In the genomic region with DNA sequence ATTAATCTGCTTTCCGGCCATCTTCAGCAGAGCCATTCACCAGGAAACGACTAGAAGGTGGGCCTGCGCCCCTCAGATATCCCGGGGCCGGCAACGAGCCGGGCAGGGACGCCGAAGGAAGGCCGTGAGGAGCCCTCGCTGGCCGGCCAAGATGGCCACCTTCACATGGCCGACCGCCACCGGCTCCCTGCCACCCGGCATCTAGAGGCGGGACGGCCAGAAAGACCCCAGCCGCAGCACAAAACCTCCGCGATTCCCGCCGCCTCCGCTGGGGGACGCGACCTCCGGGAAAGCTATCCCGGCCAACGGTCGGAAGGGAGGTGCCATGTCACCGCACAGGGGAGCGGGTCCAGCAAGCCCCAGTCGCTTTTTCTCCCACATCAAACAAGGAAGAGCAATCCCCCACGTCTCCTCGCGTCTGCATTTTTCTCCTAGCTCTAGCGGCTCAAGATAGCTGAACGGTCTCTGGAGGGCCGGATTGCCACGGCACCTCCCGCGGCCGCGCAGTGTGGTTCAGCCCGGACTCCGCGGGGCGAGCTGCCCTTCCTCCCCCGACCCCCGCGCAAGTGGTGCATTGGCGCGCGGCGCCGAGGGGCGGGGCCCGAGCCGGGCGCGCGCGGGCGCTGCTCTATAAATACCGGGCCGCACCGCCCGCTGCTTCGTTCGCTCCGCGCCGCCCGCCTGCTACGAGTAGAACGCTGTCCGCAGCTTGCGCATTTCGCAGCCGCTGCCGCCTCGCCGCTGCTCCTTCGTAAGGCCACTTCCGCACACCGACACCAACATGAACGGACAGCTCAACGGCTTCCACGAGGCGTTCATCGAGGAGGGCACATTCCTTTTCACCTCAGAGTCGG, we compare ENCODE assay signal across 1 cellular context.
TF ChIP-seq lines count a peak whose summit lies in the region.

A gene (plus strand): TSS at position 662 of the 854 bp plus-strand sequence. CDS start 120 bp downstream, at position 782.

TF ChIP-seq in HepG2, 621 proteins besides CTCF, POLR2A, EP300 and RAD21 (continued from another document and continues in another):
- TF ChIP-seq, protein P1, sequence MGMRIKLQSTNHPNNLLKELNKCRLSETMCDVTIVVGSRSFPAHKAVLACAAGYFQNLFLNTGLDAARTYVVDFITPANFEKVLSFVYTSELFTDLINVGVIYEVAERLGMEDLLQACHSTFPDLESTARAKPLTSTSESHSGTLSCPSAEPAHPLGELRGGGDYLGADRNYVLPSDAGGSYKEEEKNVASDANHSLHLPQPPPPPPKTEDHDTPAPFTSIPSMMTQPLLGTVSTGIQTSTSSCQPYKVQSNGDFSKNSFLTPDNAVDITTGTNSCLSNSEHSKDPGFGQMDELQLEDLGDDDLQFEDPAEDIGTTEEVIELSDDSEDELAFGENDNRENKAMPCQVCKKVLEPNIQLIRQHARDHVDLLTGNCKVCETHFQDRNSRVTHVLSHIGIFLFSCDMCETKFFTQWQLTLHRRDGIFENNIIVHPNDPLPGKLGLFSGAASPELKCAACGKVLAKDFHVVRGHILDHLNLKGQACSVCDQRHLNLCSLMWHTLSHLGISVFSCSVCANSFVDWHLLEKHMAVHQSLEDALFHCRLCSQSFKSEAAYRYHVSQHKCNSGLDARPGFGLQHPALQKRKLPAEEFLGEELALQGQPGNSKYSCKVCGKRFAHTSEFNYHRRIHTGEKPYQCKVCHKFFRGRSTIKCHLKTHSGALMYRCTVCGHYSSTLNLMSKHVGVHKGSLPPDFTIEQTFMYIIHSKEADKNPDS (CRISPR knock-in tag; IDR thresholded peaks at IDR 0.05): no peak; the same call in none of the 2 replicates
- TF ChIP-seq EZH2 (conservative IDR thresholded peaks at IDR 0.05; ENCODE audit: low read depth, low read length) (no peak), ZNF205 (CRISPR knock-in tag; IDR thresholded peaks at IDR 0.05) (peak; percentile 70), SP1 (IDR thresholded peaks at IDR 0.05) (no peak), SP1 (CRISPR knock-in tag; IDR thresholded peaks at IDR 0.05) (peak; percentile 93), ARNTL (CRISPR knock-in tag; IDR thresholded peaks at IDR 0.05) (0 out of 2 replicates have a peak, but pooled peaks have one; percentile 21), ETV5 (CRISPR knock-in tag; IDR thresholded peaks at IDR 0.05; ENCODE audit: borderline replicate concordance) (peak; percentile 78), SRF (IDR thresholded peaks at IDR 0.05; ENCODE audit: low read depth, low read length) (peak; percentile 61), ARID2 (CRISPR knock-in tag; IDR thresholded peaks at IDR 0.05; ENCODE audit: borderline replicate concordance) (peak; percentile 97), ZNF768 (CRISPR knock-in tag; IDR thresholded peaks at IDR 0.05) (peak; percentile 82), NR3C1 (CRISPR knock-in tag; IDR thresholded peaks at IDR 0.05) (no peak), ZFP62 (CRISPR knock-in tag; IDR thresholded peaks at IDR 0.05) (peak; percentile 82; the same call in 1 of the 2 replicates), SOX6 (IDR thresholded peaks at IDR 0.05) (no peak), SOX6 (CRISPR knock-in tag; IDR thresholded peaks at IDR 0.05) (peak; percentile 86), ZNF605 (CRISPR knock-in tag; IDR thresholded peaks at IDR 0.05) (peak; percentile 86), HNRNPL (IDR thresholded peaks at IDR 0.05; ENCODE audit: low read depth, low read length) (peak; percentile 23), POLR2G (IDR thresholded peaks at IDR 0.05; ENCODE audit: low read depth, low read length) (peak; percentile 100), ZBTB38 (CRISPR knock-in tag; IDR thresholded peaks at IDR 0.05) (peak; percentile 77; the same call in 1 of the 2 replicates), RBM39 (IDR thresholded peaks at IDR 0.05; ENCODE audit: low read depth, low read length, poor library complexity, severe bottlenecking) (peak; percentile 100), ZZZ3 (CRISPR knock-in tag; IDR thresholded peaks at IDR 0.05; ENCODE audit: borderline replicate concordance) (peak; percentile 61), ZNF891 (CRISPR knock-in tag; IDR thresholded peaks at IDR 0.05) (peak; percentile 95), ZNF749 (CRISPR knock-in tag; IDR thresholded peaks at IDR 0.05; ENCODE audit: borderline replicate concordance) (peak; percentile 26; the same call in 1 of the 2 replicates), TEAD3 (CRISPR knock-in tag; optimal IDR thresholded peaks at IDR 0.05; ENCODE audit: borderline replicate concordance) (peak; percentile 88), KDM2A (CRISPR knock-in tag; IDR thresholded peaks at IDR 0.05; ENCODE audit: borderline replicate concordance, low read depth) (peak; percentile 97), HNRNPK (IDR thresholded peaks at IDR 0.05; ENCODE audit: low read depth, low read length, poor library complexity, severe bottlenecking) (no peak), ZNF484 (CRISPR knock-in tag; IDR thresholded peaks at IDR 0.05; ENCODE audit: borderline replicate concordance, low read depth) (peak; percentile 48; the same call in 1 of the 2 replicates), ZSCAN20 (CRISPR knock-in tag; IDR thresholded peaks at IDR 0.05; ENCODE audit: borderline replicate concordance) (no peak; the same call in 1 of the 2 replicates), ZNF788 (CRISPR knock-in tag; IDR thresholded peaks at IDR 0.05; ENCODE audit: borderline replicate concordance) (peak; percentile 66)
- TF ChIP-seq, protein P2, sequence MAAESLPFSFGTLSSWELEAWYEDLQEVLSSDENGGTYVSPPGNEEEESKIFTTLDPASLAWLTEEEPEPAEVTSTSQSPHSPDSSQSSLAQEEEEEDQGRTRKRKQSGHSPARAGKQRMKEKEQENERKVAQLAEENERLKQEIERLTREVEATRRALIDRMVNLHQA (CRISPR knock-in tag; IDR thresholded peaks at IDR 0.05): no peak
- TF ChIP-seq, protein P3, sequence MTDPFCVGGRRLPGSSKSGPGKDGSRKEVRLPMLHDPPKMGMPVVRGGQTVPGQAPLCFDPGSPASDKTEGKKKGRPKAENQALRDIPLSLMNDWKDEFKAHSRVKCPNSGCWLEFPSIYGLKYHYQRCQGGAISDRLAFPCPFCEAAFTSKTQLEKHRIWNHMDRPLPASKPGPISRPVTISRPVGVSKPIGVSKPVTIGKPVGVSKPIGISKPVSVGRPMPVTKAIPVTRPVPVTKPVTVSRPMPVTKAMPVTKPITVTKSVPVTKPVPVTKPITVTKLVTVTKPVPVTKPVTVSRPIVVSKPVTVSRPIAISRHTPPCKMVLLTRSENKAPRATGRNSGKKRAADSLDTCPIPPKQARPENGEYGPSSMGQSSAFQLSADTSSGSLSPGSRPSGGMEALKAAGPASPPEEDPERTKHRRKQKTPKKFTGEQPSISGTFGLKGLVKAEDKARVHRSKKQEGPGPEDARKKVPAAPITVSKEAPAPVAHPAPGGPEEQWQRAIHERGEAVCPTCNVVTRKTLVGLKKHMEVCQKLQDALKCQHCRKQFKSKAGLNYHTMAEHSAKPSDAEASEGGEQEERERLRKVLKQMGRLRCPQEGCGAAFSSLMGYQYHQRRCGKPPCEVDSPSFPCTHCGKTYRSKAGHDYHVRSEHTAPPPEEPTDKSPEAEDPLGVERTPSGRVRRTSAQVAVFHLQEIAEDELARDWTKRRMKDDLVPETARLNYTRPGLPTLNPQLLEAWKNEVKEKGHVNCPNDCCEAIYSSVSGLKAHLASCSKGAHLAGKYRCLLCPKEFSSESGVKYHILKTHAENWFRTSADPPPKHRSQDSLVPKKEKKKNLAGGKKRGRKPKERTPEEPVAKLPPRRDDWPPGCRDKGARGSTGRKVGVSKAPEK (CRISPR knock-in tag; IDR thresholded peaks at IDR 0.05; ENCODE audit: borderline replicate concordance): no peak
- TF ChIP-seq, protein P4, sequence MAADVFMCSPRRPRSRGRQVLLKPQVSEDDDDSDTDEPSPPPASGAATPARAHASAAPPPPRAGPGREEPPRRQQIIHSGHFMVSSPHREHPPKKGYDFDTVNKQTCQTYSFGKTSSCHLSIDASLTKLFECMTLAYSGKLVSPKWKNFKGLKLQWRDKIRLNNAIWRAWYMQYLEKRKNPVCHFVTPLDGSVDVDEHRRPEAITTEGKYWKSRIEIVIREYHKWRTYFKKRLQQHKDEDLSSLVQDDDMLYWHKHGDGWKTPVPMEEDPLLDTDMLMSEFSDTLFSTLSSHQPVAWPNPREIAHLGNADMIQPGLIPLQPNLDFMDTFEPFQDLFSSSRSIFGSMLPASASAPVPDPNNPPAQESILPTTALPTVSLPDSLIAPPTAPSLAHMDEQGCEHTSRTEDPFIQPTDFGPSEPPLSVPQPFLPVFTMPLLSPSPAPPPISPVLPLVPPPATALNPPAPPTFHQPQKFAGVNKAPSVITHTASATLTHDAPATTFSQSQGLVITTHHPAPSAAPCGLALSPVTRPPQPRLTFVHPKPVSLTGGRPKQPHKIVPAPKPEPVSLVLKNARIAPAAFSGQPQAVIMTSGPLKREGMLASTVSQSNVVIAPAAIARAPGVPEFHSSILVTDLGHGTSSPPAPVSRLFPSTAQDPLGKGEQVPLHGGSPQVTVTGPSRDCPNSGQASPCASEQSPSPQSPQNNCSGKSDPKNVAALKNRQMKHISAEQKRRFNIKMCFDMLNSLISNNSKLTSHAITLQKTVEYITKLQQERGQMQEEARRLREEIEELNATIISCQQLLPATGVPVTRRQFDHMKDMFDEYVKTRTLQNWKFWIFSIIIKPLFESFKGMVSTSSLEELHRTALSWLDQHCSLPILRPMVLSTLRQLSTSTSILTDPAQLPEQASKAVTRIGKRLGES (CRISPR knock-in tag; IDR thresholded peaks at IDR 0.05; ENCODE audit: borderline replicate concordance): peak; percentile 80; the same call in 1 of the 2 replicates
- TF ChIP-seq, protein P5, sequence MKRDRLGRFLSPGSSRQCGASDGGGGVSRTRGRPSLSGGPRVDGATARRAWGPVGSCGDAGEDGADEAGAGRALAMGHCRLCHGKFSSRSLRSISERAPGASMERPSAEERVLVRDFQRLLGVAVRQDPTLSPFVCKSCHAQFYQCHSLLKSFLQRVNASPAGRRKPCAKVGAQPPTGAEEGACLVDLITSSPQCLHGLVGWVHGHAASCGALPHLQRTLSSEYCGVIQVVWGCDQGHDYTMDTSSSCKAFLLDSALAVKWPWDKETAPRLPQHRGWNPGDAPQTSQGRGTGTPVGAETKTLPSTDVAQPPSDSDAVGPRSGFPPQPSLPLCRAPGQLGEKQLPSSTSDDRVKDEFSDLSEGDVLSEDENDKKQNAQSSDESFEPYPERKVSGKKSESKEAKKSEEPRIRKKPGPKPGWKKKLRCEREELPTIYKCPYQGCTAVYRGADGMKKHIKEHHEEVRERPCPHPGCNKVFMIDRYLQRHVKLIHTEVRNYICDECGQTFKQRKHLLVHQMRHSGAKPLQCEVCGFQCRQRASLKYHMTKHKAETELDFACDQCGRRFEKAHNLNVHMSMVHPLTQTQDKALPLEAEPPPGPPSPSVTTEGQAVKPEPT (CRISPR knock-in tag; IDR thresholded peaks at IDR 0.05; ENCODE audit: low read depth): peak; percentile 11; the same call in 1 of the 2 replicates
- TF ChIP-seq, protein P6, sequence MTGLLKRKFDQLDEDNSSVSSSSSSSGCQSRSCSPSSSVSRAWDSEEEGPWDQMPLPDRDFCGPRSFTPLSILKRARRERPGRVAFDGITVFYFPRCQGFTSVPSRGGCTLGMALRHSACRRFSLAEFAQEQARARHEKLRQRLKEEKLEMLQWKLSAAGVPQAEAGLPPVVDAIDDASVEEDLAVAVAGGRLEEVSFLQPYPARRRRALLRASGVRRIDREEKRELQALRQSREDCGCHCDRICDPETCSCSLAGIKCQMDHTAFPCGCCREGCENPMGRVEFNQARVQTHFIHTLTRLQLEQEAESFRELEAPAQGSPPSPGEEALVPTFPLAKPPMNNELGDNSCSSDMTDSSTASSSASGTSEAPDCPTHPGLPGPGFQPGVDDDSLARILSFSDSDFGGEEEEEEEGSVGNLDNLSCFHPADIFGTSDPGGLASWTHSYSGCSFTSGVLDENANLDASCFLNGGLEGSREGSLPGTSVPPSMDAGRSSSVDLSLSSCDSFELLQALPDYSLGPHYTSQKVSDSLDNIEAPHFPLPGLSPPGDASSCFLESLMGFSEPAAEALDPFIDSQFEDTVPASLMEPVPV (CRISPR knock-in tag; IDR thresholded peaks at IDR 0.05): peak; percentile 81
- TF ChIP-seq, protein P7, sequence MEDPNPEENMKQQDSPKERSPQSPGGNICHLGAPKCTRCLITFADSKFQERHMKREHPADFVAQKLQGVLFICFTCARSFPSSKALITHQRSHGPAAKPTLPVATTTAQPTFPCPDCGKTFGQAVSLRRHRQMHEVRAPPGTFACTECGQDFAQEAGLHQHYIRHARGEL (CRISPR knock-in tag; IDR thresholded peaks at IDR 0.05): peak; percentile 85; the same call in 1 of the 2 replicates
- TF ChIP-seq, protein P8, sequence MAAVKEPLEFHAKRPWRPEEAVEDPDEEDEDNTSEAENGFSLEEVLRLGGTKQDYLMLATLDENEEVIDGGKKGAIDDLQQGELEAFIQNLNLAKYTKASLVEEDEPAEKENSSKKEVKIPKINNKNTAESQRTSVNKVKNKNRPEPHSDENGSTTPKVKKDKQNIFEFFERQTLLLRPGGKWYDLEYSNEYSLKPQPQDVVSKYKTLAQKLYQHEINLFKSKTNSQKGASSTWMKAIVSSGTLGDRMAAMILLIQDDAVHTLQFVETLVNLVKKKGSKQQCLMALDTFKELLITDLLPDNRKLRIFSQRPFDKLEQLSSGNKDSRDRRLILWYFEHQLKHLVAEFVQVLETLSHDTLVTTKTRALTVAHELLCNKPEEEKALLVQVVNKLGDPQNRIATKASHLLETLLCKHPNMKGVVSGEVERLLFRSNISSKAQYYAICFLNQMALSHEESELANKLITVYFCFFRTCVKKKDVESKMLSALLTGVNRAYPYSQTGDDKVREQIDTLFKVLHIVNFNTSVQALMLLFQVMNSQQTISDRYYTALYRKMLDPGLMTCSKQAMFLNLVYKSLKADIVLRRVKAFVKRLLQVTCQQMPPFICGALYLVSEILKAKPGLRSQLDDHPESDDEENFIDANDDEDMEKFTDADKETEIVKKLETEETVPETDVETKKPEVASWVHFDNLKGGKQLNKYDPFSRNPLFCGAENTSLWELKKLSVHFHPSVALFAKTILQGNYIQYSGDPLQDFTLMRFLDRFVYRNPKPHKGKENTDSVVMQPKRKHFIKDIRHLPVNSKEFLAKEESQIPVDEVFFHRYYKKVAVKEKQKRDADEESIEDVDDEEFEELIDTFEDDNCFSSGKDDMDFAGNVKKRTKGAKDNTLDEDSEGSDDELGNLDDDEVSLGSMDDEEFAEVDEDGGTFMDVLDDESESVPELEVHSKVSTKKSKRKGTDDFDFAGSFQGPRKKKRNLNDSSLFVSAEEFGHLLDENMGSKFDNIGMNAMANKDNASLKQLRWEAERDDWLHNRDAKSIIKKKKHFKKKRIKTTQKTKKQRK (IDR thresholded peaks at IDR 0.05; ENCODE audit: low read length): no peak
- TF ChIP-seq, protein P9, sequence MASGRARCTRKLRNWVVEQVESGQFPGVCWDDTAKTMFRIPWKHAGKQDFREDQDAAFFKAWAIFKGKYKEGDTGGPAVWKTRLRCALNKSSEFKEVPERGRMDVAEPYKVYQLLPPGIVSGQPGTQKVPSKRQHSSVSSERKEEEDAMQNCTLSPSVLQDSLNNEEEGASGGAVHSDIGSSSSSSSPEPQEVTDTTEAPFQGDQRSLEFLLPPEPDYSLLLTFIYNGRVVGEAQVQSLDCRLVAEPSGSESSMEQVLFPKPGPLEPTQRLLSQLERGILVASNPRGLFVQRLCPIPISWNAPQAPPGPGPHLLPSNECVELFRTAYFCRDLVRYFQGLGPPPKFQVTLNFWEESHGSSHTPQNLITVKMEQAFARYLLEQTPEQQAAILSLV (CRISPR knock-in tag; IDR thresholded peaks at IDR 0.05; ENCODE audit: borderline replicate concordance): peak; percentile 0
